ENCODE assay signal across 18 cellular contexts in the genomic region with DNA sequence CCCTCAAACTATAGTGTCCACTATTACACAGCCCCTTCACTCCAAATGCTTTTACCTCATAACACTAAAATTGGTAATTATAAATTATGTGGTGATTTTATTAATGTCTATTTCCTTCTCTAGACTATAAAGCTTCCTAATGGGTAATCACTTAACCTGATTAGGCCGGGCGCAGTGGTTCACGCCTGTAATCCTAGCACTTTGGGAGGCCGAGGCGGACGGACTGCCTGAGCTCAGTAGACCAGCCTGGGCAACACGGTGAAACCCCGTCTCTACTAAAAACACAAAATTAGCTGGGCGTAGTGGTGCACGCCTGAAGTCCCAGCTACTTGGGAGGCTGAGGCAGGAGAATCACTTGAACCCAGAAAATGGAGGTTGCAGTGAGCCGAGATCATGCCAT.
A peak's percentile ranks its signal among the peaks of the same experiment; 100 is the strongest.
DNase-seq lines count a peak whose midpoint lies in the region; ATAC-seq and TF ChIP-seq lines count a peak whose summit lies in the region.
"Had no signal": no experiment of that assay in that cellular context is flagged by ENCODE, and none has a peak within 500 bp of the region (broad histone marks: within the 10 kb centered on the region; RNA-seq: fewer than 3 reads in every experiment).

No MANE protein-coding gene starts in this region.

- H3K4me1 Mint-ChIP-seq in neural crest cell (peaks cover 78% of the 10 kb centered on the region), progenitor cell of endocrine pancreas (ENCODE audit: low read depth) (peaks cover 39% of the 10 kb centered on the region)

- peak overlapping the region; percentile 64 for H3K27ac ChIP-seq in WERI-Rb-1
- H3K27ac ChIP-seq in SK-N-SH (ENCODE audit: low read depth in 2 of 2, low read length in 1 of 2) = no peak overlapping the region

- TF ChIP-seq CTCF in WERI-Rb-1 (IDR thresholded peaks at IDR 0.05; ENCODE audit: low read depth, low read length) = no peak
- TF ChIP-seq CTCF in neural crest cell (conservative IDR thresholded peaks at IDR 0.05) = no peak
- no peak for TF ChIP-seq CTCF in progenitor cell of endocrine pancreas (IDR thresholded peaks at IDR 0.05; ENCODE audit: unreplicated experiment)
- no peak for TF ChIP-seq CTCF in SK-N-SH (IDR thresholded peaks at IDR 0.05)

- H3K9me3 ChIP-seq in WERI-Rb-1 (ENCODE audit: severe bottlenecking) = no peaks in the 10 kb centered on the region
- no peaks in the 10 kb centered on the region for H3K9me3 ChIP-seq in SK-N-SH

- H3K36me3 ChIP-seq in WERI-Rb-1 = no peaks in the 10 kb centered on the region; the same call in 1 of the 2 replicates
- peaks cover 0 to 4% of the 10 kb centered on the region in 2 experiments for H3K36me3 ChIP-seq in SK-N-SH (replicated peaks in 1 of 2; ENCODE audit: control insufficient read depth in 1 of 2, insufficient read depth in 2 of 2, low read length in 1 of 2)

- no peak for TF ChIP-seq RAD21 in SK-N-SH (IDR thresholded peaks at IDR 0.05; ENCODE audit: low read length)

- H3K27ac Mint-ChIP-seq in neural crest cell (ENCODE audit: unreplicated experiment) (peak overlapping the region; percentile 47), progenitor cell of endocrine pancreas (peak overlapping the region; percentile 83)
- H3K27ac Mint-ChIP-seq: CD8-positive, alpha-beta T cell; GM23338 had no signal

- no peak for ATAC-seq in GM18858 (IDR thresholded peaks at IDR 0.05; ENCODE audit: unreplicated experiment)
- ATAC-seq: CD8-positive, alpha-beta T cell; GM12878; GM23338; HCT116 had no signal

- H2AFZ ChIP-seq in SK-N-SH (ENCODE audit: low read depth) = no peak overlapping the region
- H2AFZ ChIP-seq: GM23338 had no signal

- WGBS in SK-N-SH (ENCODE audit: low lambda C conversion rate) = 99% methylated on average over 11 of the region's 11 CpGs

- H3K9ac ChIP-seq in SK-N-SH = no peak overlapping the region

- H3K4me2 ChIP-seq in SK-N-SH = no peak overlapping the region

- peaks cover 13% of the 10 kb centered on the region for H3F3A ChIP-seq in SK-N-SH (replicated peaks; ENCODE audit: insufficient read depth)

- no peaks in the 10 kb centered on the region for H3K79me2 ChIP-seq in SK-N-SH (ENCODE audit: insufficient read depth)

- H3K4me3 ChIP-seq in WERI-Rb-1 (ENCODE audit: low read depth, low read length) (peak overlapping the region; percentile 4; the same call in 1 of the 2 replicates), SK-N-SH (ENCODE audit: low read depth in 2 of 2, low read length in 1 of 2) (no peak overlapping the region)
- H3K4me3 ChIP-seq: GM12878, GM23338 had no signal

- POLR2A ChIA-PET in SK-N-SH (lab: Yijun Ruan, JAX) = interaction anchor here (1.0 kb wide), 1 partner anchor 10 kb away, joined by 3 read pairs; no protein-coding TSS in a partner anchor

- H3K36me3 Mint-ChIP-seq in neural crest cell (ENCODE audit: low read depth) (peaks cover 16% of the 10 kb centered on the region), progenitor cell of endocrine pancreas (ENCODE audit: insufficient read depth) (peaks cover 13% of the 10 kb centered on the region)
- H3K36me3 Mint-ChIP-seq: CD8-positive, alpha-beta T cell had no signal

- no peaks in the 10 kb centered on the region for H3K9me3 Mint-ChIP-seq in neural crest cell
- no peaks in the 10 kb centered on the region for H3K9me3 Mint-ChIP-seq in progenitor cell of endocrine pancreas (ENCODE audit: low read depth)
- H3K9me3 Mint-ChIP-seq: CD8-positive, alpha-beta T cell; GM23338; H9 had no signal

- H4K20me1 ChIP-seq in SK-N-SH (ENCODE audit: insufficient read depth) = no peaks in the 10 kb centered on the region

- TF ChIP-seq EP300 in SK-N-SH (IDR thresholded peaks at IDR 0.05; ENCODE audit: borderline replicate concordance in 1 of 2, low read depth in 1 of 2, low read length in 1 of 2) = no peak

- CTCF ChIA-PET in SK-N-SH (lab: Yijun Ruan, JAX) = interaction anchor here (3.2 to 4.8 kb wide), 2 partner anchors 11 to 140 kb away, joined by 14 to 31 read pairs; no protein-coding TSS in a partner anchor

- peak overlapping the region; percentile 56 for H3K4me3 Mint-ChIP-seq in neural crest cell
- no peak overlapping the region for H3K4me3 Mint-ChIP-seq in progenitor cell of endocrine pancreas (ENCODE audit: low read depth)
- H3K4me3 Mint-ChIP-seq: CD8-positive, alpha-beta T cell; GM23338; H9 had no signal

- H3K27me3 ChIP-seq in WERI-Rb-1 (ENCODE audit: insufficient read depth, low read depth, severe bottlenecking) = no peaks in the 10 kb centered on the region
- no peaks in the 10 kb centered on the region for H3K27me3 ChIP-seq in SK-N-SH (ENCODE audit: insufficient read depth)

- H3K4me1 ChIP-seq in SK-N-SH (ENCODE audit: control insufficient read depth in 1 of 2, insufficient read depth in 2 of 2, low read depth in 1 of 2, low read length in 1 of 2) = peaks cover 0 to 3% of the 10 kb centered on the region in 2 experiments; a peak in 2 of 4 replicates

- H3K27me3 Mint-ChIP-seq in neural crest cell (ENCODE audit: low read depth) (no peaks in the 10 kb centered on the region), progenitor cell of endocrine pancreas (no peaks in the 10 kb centered on the region)

- DNase-seq in NCI-H82 (lab: John Stamatoyannopoulos, UW) (peak; percentile 92), WERI-Rb-1 (peak; percentile 84), neural crest cell (ENCODE audit: low read depth, low spot score) (no peak), progenitor cell of endocrine pancreas (ENCODE audit: low spot score, unreplicated experiment) (no peak), COLO829 (ENCODE audit: low spot score) (no peak), SK-N-SH (no peak)
- DNase-seq in activated CD4-positive, CD25-positive, alpha-beta regulatory T cell (lab: John Stamatoyannopoulos, UW) = no peak
- DNase-seq: C1 segment of cervical spinal cord; CD8-positive, alpha-beta T cell; DMS 273 treated with DMSO at 0.1 percent for 48 hours; DMS79; EL; GDM1; H9 had no signal

- no peaks in the 10 kb centered on the region for H3K9me2 ChIP-seq in SK-N-SH

TF ChIP-seq in SK-N-SH, 30 proteins besides CTCF, POLR2A, EP300 and RAD21:
- TF ChIP-seq MEF2A (IDR thresholded peaks at IDR 0.05; ENCODE audit: borderline replicate concordance, low read depth) (no peak), RXRA (IDR thresholded peaks at IDR 0.05; ENCODE audit: borderline replicate concordance, low read depth) (no peak), NRF1 (IDR thresholded peaks at IDR 0.05; ENCODE audit: low read depth, low read length) (no peak)
- TF ChIP-seq, protein P1, sequence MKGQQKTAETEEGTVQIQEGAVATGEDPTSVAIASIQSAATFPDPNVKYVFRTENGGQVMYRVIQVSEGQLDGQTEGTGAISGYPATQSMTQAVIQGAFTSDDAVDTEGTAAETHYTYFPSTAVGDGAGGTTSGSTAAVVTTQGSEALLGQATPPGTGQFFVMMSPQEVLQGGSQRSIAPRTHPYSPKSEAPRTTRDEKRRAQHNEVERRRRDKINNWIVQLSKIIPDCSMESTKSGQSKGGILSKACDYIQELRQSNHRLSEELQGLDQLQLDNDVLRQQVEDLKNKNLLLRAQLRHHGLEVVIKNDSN (IDR thresholded peaks at IDR 0.05; ENCODE audit: borderline replicate concordance, low read depth) = no peak
- TF ChIP-seq, protein P2, sequence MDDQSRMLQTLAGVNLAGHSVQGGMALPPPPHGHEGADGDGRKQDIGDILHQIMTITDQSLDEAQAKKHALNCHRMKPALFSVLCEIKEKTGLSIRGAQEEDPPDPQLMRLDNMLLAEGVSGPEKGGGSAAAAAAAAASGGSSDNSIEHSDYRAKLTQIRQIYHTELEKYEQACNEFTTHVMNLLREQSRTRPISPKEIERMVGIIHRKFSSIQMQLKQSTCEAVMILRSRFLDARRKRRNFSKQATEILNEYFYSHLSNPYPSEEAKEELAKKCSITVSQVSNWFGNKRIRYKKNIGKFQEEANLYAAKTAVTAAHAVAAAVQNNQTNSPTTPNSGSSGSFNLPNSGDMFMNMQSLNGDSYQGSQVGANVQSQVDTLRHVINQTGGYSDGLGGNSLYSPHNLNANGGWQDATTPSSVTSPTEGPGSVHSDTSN (IDR thresholded peaks at IDR 0.05) = no peak

Comparison
In these comparisons a context has a peak if more than half of its experiments do, and no peak if none do; other contexts are left out.
1. DNase-seq: peak in NCI-H82 (single experiment) and WERI-Rb-1 (single experiment); none in neural crest cell (single experiment), progenitor cell of endocrine pancreas (single experiment), COLO829 (single experiment), SK-N-SH (single experiment) and activated CD4-positive, CD25-positive, alpha-beta regulatory T cell (0 of 4).